Comparison of ENCODE assay signal across 19 cellular contexts in genomic region chr4:8006471-8006870, GRCh38.
"Had no signal": no experiment of that assay in that cellular context is flagged by ENCODE, and none has a peak within 500 bp of the region (broad histone marks: within the 10 kb centered on the region; RNA-seq: fewer than 3 reads in every experiment).

No MANE protein-coding gene starts in this region.

- H3K4me3 ChIP-seq: esophagus muscularis mucosa, hepatocyte, neural progenitor cell, prostate gland, right lobe of liver, tibial nerve, upper lobe of right lung had no signal

- H2AFZ ChIP-seq: hepatocyte, neural progenitor cell, parathyroid adenoma had no signal

- H3K4me1 ChIP-seq: parathyroid adenoma, prostate gland, right lobe of liver, upper lobe of right lung had no signal

- H3K9me3 Mint-ChIP-seq: central memory CD8-positive, alpha-beta T cell; dendritic cell treated with granulocyte-macrophage colony-stimulating factor and Interleukin-4, amounts not matched to agents 40 ng/mL and 50 ng/mL, for 4 days; effector memory CD8-positive, alpha-beta T cell; natural killer cell; neural progenitor cell; stimulated activated memory B cell treated with anti-CD40 and anti-IgM and Interleukin-4, amounts not matched to agents 10 μg/mL and 1 μg/mL and 100 μg/mL, for 72 hours; stimulated activated naive CD8-positive, alpha-beta T cell treated with anti-CD3 and anti-CD28 coated beads, Interleukin-15, Interleukin-2, amounts not matched to agents 100 ng/mL and 50 ng/mL, for 24 hours had no signal

- H3K4me3 Mint-ChIP-seq: central memory CD8-positive, alpha-beta T cell; dendritic cell treated with granulocyte-macrophage colony-stimulating factor and Interleukin-4, amounts not matched to agents 40 ng/mL and 50 ng/mL, for 4 days; effector memory CD8-positive, alpha-beta T cell; natural killer cell; neural progenitor cell; stimulated activated memory B cell treated with anti-CD40 and anti-IgM and Interleukin-4, amounts not matched to agents 10 μg/mL and 1 μg/mL and 100 μg/mL, for 72 hours; stimulated activated naive CD8-positive, alpha-beta T cell treated with anti-CD3 and anti-CD28 coated beads, Interleukin-15, Interleukin-2, amounts not matched to agents 100 ng/mL and 50 ng/mL, for 24 hours had no signal

- H3K27ac Mint-ChIP-seq: dendritic cell treated with granulocyte-macrophage colony-stimulating factor and Interleukin-4, amounts not matched to agents 40 ng/mL and 50 ng/mL, for 4 days; natural killer cell; neural progenitor cell; stimulated activated memory B cell treated with anti-CD40 and anti-IgM and Interleukin-4, amounts not matched to agents 10 μg/mL and 1 μg/mL and 100 μg/mL, for 72 hours; stimulated activated naive CD8-positive, alpha-beta T cell treated with anti-CD3 and anti-CD28 coated beads, Interleukin-15, Interleukin-2, amounts not matched to agents 100 ng/mL and 50 ng/mL, for 24 hours had no signal

- ATAC-seq: effector memory CD8-positive, alpha-beta T cell; natural killer cell; right lobe of liver; stimulated activated memory B cell treated with anti-CD40 and anti-IgM and Interleukin-4, amounts not matched to agents 10 μg/mL and 1 μg/mL and 100 μg/mL, for 72 hours; upper lobe of right lung had no signal

- H3K79me2 ChIP-seq: hepatocyte, parathyroid adenoma had no signal

- H3K36me3 Mint-ChIP-seq: natural killer cell, neural progenitor cell had no signal

- DNase-seq: effector memory CD8-positive, alpha-beta T cell; head of caudate nucleus; mammary epithelial cell; natural killer cell; occipital lobe; right lobe of liver; stimulated activated CD4-positive, alpha-beta T cell treated with anti-CD3 and anti-CD28 coated beads, Interleukin-4, amount 100 ng/mL, for 24 hours; upper lobe of right lung had no signal

- H3K4me2 ChIP-seq: hepatocyte, neural progenitor cell had no signal

- H3K27me3 ChIP-seq: esophagus muscularis mucosa, hepatocyte, neural progenitor cell, right lobe of liver, tibial nerve, upper lobe of right lung had no signal

- H3K9me3 ChIP-seq: esophagus muscularis mucosa, prostate gland, right lobe of liver, tibial nerve, upper lobe of right lung had no signal

- H3K27ac ChIP-seq: epithelial cell of prostate, esophagus muscularis mucosa, hepatocyte, neural progenitor cell, parathyroid adenoma, prostate gland, right lobe of liver, tibial nerve, upper lobe of right lung had no signal

- H3K4me1 Mint-ChIP-seq: central memory CD8-positive, alpha-beta T cell; natural killer cell had no signal

- H3K36me3 ChIP-seq: neural progenitor cell, prostate gland, right lobe of liver, upper lobe of right lung had no signal

- H3K9ac ChIP-seq: neural progenitor cell, parathyroid adenoma had no signal

- H3K27me3 Mint-ChIP-seq: stimulated activated naive CD8-positive, alpha-beta T cell treated with anti-CD3 and anti-CD28 coated beads, Interleukin-15, Interleukin-2, amounts not matched to agents 100 ng/mL and 50 ng/mL, for 24 hours had no signal
